9 cellular contexts compared by ENCODE assay signal in genomic region chr12:32390572-32391219, GRCh38. TPM values are rescaled to one million over a fixed set of nuclear protein-coding genes. Genes with fewer than 3 reads are reported as not detected.
DNase-seq lines count a peak whose midpoint lies in the region; ATAC-seq, FAIRE-seq and TF ChIP-seq lines count a peak whose summit lies in the region.
"Had no signal": no experiment of that assay in that cellular context is flagged by ENCODE, and none has a peak within 500 bp of the region (broad histone marks: within the 10 kb centered on the region; RNA-seq: fewer than 3 reads in every experiment).

No MANE protein-coding gene starts in this region.

- POLR2A ChIA-PET in A549 (lab: Yijun Ruan, JAX): no interaction called here

- H3K4me1 ChIP-seq in A549 (no peaks in the 10 kb centered on the region), GM23248 (ENCODE audit: insufficient read depth) (no peaks in the 10 kb centered on the region), testis (no peaks in the 10 kb centered on the region)

- intact Hi-C loops in activated T-helper 1 cell treated with anti-CD3 and anti-CD28 coated beads, Interleukin-12 subunit alpha, Interleukin-12 subunit beta, Interleukin-2, Interleukin-4 antibody, amounts not matched to agents 30 ng/mL and 10 ng/mL and 1 ng/mL, durations not matched to agents 14 hours and 24 hours and 36 hours (cut with micrococcal nuclease): loop anchor here (10.0 kb wide), 1 partner anchor 284 kb away; the partner anchor contains the start of gene DNM1L
- intact Hi-C loops in testis (cut with DNase I; ENCODE audit: low total_unique reads): no loop called here

- H3K27me3 Mint-ChIP-seq in activated T-helper 1 cell treated with anti-CD3 and anti-CD28 coated beads, Interleukin-12 subunit alpha, Interleukin-12 subunit beta, Interleukin-2, Interleukin-4 antibody, amounts not matched to agents 30 ng/mL and 10 ng/mL and 1 ng/mL, durations not matched to agents 14 hours and 24 hours and 36 hours (ENCODE audit: insufficient read depth): peaks cover 4% of the 10 kb centered on the region

- H3K27ac Mint-ChIP-seq in activated T-helper 1 cell treated with anti-CD3 and anti-CD28 coated beads, Interleukin-12 subunit alpha, Interleukin-12 subunit beta, Interleukin-2, Interleukin-4 antibody, amounts not matched to agents 30 ng/mL and 10 ng/mL and 1 ng/mL, durations not matched to agents 14 hours and 24 hours and 36 hours: no peak overlapping the region

- H2AFZ ChIP-seq in GM23248: peak overlapping the region; percentile 74

- H3F3A ChIP-seq in GM23248 (ENCODE audit: insufficient read depth): no peaks in the 10 kb centered on the region

- ATAC-seq in A549 (peak; percentile 80 to 91), HG03571 (IDR thresholded peaks at IDR 0.05; ENCODE audit: unreplicated experiment) (no peak), GM18505 (IDR thresholded peaks at IDR 0.05; ENCODE audit: unreplicated experiment) (no peak)
- ATAC-seq: GM12878 had no signal

- H3K4me1 Mint-ChIP-seq in activated T-helper 1 cell treated with anti-CD3 and anti-CD28 coated beads, Interleukin-12 subunit alpha, Interleukin-12 subunit beta, Interleukin-2, Interleukin-4 antibody, amounts not matched to agents 30 ng/mL and 10 ng/mL and 1 ng/mL, durations not matched to agents 14 hours and 24 hours and 36 hours (ENCODE audit: low read depth): no peaks in the 10 kb centered on the region

- H3K9me3 ChIP-seq in A549 (no peaks in the 10 kb centered on the region), GM23248 (ENCODE audit: low read depth) (no peaks in the 10 kb centered on the region), testis (no peaks in the 10 kb centered on the region)

- no peaks in the 10 kb centered on the region for H4K20me1 ChIP-seq in GM23248 (ENCODE audit: insufficient read depth)

- no peaks in the 10 kb centered on the region for H3K79me2 ChIP-seq in GM23248 (ENCODE audit: insufficient read depth)

- no peak for TF ChIP-seq EP300 in A549 (IDR thresholded peaks at IDR 0.05)

- H3K9me2 ChIP-seq in GM23248 (ENCODE audit: insufficient read depth): no peaks in the 10 kb centered on the region

- TF ChIP-seq RAD21 in A549 (conservative IDR thresholded peaks at IDR 0.05 in 1 of 2, IDR thresholded peaks at IDR 0.05 in 1 of 2): no peak

- H3K4me2 ChIP-seq in A549 (peak overlapping the region; percentile 68), GM23248 (ENCODE audit: unreplicated experiment) (peak overlapping the region; percentile 62)

- DNase-seq in A549 (ENCODE audit: low read depth in 1 of 2, low spot score in 1 of 2): peak in 1 of 2 experiments; percentile 77
- peak; percentile 33 for DNase-seq in GM23248
- DNase-seq in activated T-helper 1 cell treated with anti-CD3 and anti-CD28 coated beads, Interleukin-12 subunit alpha, Interleukin-12 subunit beta, Interleukin-2, Interleukin-4 antibody, amounts not matched to agents 30 ng/mL and 10 ng/mL and 1 ng/mL, durations not matched to agents 14 hours and 24 hours and 36 hours (ENCODE audit: low spot score): no peak
- DNase-seq in iris pigment epithelial cell (ENCODE audit: low read depth): peak; percentile 13
- peak; percentile 93 for DNase-seq in testis
- no peak for DNase-seq in D721Med (ENCODE audit: insufficient read length, low spot score)

- in situ Hi-C loops in GM23248 (cut with MboI): no loop called here

- H3K4me3 ChIP-seq in A549: peak overlapping the region; percentile 46
- H3K4me3 ChIP-seq in GM23248: peak overlapping the region; percentile 57
- peak overlapping the region; percentile 54 to 71 for H3K4me3 ChIP-seq in testis
- H3K4me3 ChIP-seq: GM12878 had no signal

- FAIRE-seq in A549 (lab: Jason Lieb, UNC) (no peak), D721Med (lab: Jason Lieb, UNC) (no peak)
- FAIRE-seq: GM12878 had no signal

- peak overlapping the region; percentile 64 for H3K4me3 Mint-ChIP-seq in activated T-helper 1 cell treated with anti-CD3 and anti-CD28 coated beads, Interleukin-12 subunit alpha, Interleukin-12 subunit beta, Interleukin-2, Interleukin-4 antibody, amounts not matched to agents 30 ng/mL and 10 ng/mL and 1 ng/mL, durations not matched to agents 14 hours and 24 hours and 36 hours

- H3K36me3 Mint-ChIP-seq in activated T-helper 1 cell treated with anti-CD3 and anti-CD28 coated beads, Interleukin-12 subunit alpha, Interleukin-12 subunit beta, Interleukin-2, Interleukin-4 antibody, amounts not matched to agents 30 ng/mL and 10 ng/mL and 1 ng/mL, durations not matched to agents 14 hours and 24 hours and 36 hours (ENCODE audit: low read depth): no peaks in the 10 kb centered on the region

- no peaks in the 10 kb centered on the region for H3K27me3 ChIP-seq in GM23248 (replicated peaks; ENCODE audit: insufficient read depth)
- H3K27me3 ChIP-seq in testis: no peaks in the 10 kb centered on the region

- TF ChIP-seq CTCF in A549 (IDR thresholded peaks at IDR 0.05) (no peak), testis (IDR thresholded peaks at IDR 0.05) (no peak), D721Med (IDR thresholded peaks at IDR 0.05; ENCODE audit: insufficient read depth, missing control alignments) (no peak)

- H3K9ac ChIP-seq in GM23248: 0 out of 2 replicates have a peak overlapping the region, but pooled peaks have one; percentile 16

- CTCF ChIA-PET in A549 (lab: Yijun Ruan, JAX): no interaction called here

- H3K36me3 ChIP-seq in GM23248 (ENCODE audit: low read depth): no peaks in the 10 kb centered on the region
- H3K36me3 ChIP-seq in testis (ENCODE audit: low read depth, missing control alignments): no peaks in the 10 kb centered on the region

- peak overlapping the region; percentile 63 to 72; a peak in 5 of 6 replicates for H3K27ac ChIP-seq in A549
- no peak overlapping the region for H3K27ac ChIP-seq in GM23248
- peak overlapping the region; percentile 57 to 67 for H3K27ac ChIP-seq in testis

- 72% methylated on average over 35 of the region's 47 CpGs for WGBS in A549 (ENCODE audit: missing lambda C conversion rate)
- 25 to 34% methylated on average over 37 to 46 of the region's 47 CpGs for WGBS in GM23248 (ENCODE audit: low coverage in 1 of 2, low lambda C conversion rate in 2 of 2, missing lambda C conversion rate in 2 of 2), 2 experiments
- 38 to 45% methylated on average over 45 to 47 of the region's 47 CpGs for WGBS in testis, 2 donors

- TF ChIP-seq POLR2A in A549 (IDR thresholded peaks at IDR 0.05; ENCODE audit: low read length) (no peak), testis (IDR thresholded peaks at IDR 0.05) (no peak), GM18505 (IDR thresholded peaks at IDR 0.05; ENCODE audit: borderline replicate concordance, extremely low read depth, insufficient read depth, insufficient read length) (no peak)

- no peaks in the 10 kb centered on the region for H3K9me3 Mint-ChIP-seq in activated T-helper 1 cell treated with anti-CD3 and anti-CD28 coated beads, Interleukin-12 subunit alpha, Interleukin-12 subunit beta, Interleukin-2, Interleukin-4 antibody, amounts not matched to agents 30 ng/mL and 10 ng/mL and 1 ng/mL, durations not matched to agents 14 hours and 24 hours and 36 hours

TF ChIP-seq in A549, 52 proteins besides CTCF, POLR2A, EP300 and RAD21:
- no peak for TF ChIP-seq MAZ (IDR thresholded peaks at IDR 0.05; ENCODE audit: borderline replicate concordance, low read depth, low read length)
- TF ChIP-seq HOXA7 (CRISPR knock-in tag; IDR thresholded peaks at IDR 0.05): no peak
- TF ChIP-seq KDM5A (IDR thresholded peaks at IDR 0.05): no peak
- TF ChIP-seq RNF2 (IDR thresholded peaks at IDR 0.05; ENCODE audit: borderline replicate concordance, low read depth): no peak
- TF ChIP-seq FOXS1 (CRISPR knock-in tag; IDR thresholded peaks at IDR 0.05): no peak
- TF ChIP-seq E2F6 (IDR thresholded peaks at IDR 0.05; ENCODE audit: borderline replicate concordance, low read depth): 0 out of 2 replicates have a peak, but pooled peaks have one; percentile 40
- no peak for TF ChIP-seq SMC3 (IDR thresholded peaks at IDR 0.05)
- no peak for TF ChIP-seq EHF (CRISPR knock-in tag; IDR thresholded peaks at IDR 0.05)
- no peak for TF ChIP-seq NFE2L2 (conservative IDR thresholded peaks at IDR 0.05; ENCODE audit: low read length)
- TF ChIP-seq TP53 (CRISPR knock-in tag; IDR thresholded peaks at IDR 0.05): no peak
- peak; percentile 55 for TF ChIP-seq MAFK (IDR thresholded peaks at IDR 0.05; ENCODE audit: partially characterized antibody)
- TF ChIP-seq MAX (IDR thresholded peaks at IDR 0.05): peak; percentile 30; the same call in 1 of the 2 replicates
- TF ChIP-seq BHLHE40 (IDR thresholded peaks at IDR 0.05; ENCODE audit: low read depth, low read length): no peak
TF ChIP-seq in A549: peak in this region for 3.

RNA-seq across cellular contexts. Expression of gene FGD4, which starts 8.7 kb away (rescaled TPM):
- polyA plus RNA-seq in A549 (2011; rRNA removed) (5.6 and 6.0 TPM in 2 replicates), A549 (2017; fragmentation: RNase III; extraction: RNeasy Plus Mini Kit Qiagen cat#74134 plus additional on column Dnase treatment) (1.7 to 2.2 TPM (median 2.0 TPM) in 3 replicates), GM23248 (2016; fragmentation: Nextera tagmentation; extraction: Ambion mirVana) (1.1 and 1.3 TPM in 2 replicates), testis (ENCODE audit: insufficient read depth, low read depth, low replicate concordance) (51.0 TPM)
- 0.62 and 0.91 TPM in 2 replicates for polyA plus RNA-seq in A549 (2012; cell fraction: cytosol; rRNA removed)
- 1.0 and 1.4 TPM in 2 replicates for polyA plus RNA-seq in A549 (2012; cell fraction: nucleus; rRNA removed)
- polyA minus RNA-seq in A549 (2011; rRNA and poly(A)+ RNA removed): 14.3 and 19.3 TPM in 2 replicates
- total RNA-seq in GM23248 (2014; rRNA removed; shearing (Covaris generic)): 3.4 and 3.5 TPM in 2 replicates
- 0.03 and 0.51 TPM in 2 replicates for total RNA-seq in activated T-helper 1 cell treated with anti-CD3 and anti-CD28 coated beads, Interleukin-12 subunit alpha, Interleukin-12 subunit beta, Interleukin-2, Interleukin-4 antibody, amounts not matched to agents 30 ng/mL and 10 ng/mL and 1 ng/mL, durations not matched to agents 14 hours and 24 hours and 36 hours
- total RNA-seq in testis: 10 to 100 TPM; 74.9 to 90.2 TPM

Comparison
In these comparisons a context has a peak if more than half of its experiments do, and no peak if none do; other contexts are left out.
1. ATAC-seq: peak in A549 (2 of 2); none in HG03571 (single experiment) and GM18505 (single experiment).
2. DNase-seq: peak in GM23248 (single experiment), iris pigment epithelial cell (single experiment) and testis (single experiment); none in activated T-helper 1 cell treated with anti-CD3 and anti-CD28 coated beads, Interleukin-12 subunit alpha, Interleukin-12 subunit beta, Interleukin-2, Interleukin-4 antibody, amounts not matched to agents 30 ng/mL and 10 ng/mL and 1 ng/mL, durations not matched to agents 14 hours and 24 hours and 36 hours (single experiment) and D721Med (single experiment).
3. RNA of gene FGD4, which starts 8.7 kb away (total RNA-seq): 74.9 to 90.2 TPM in testis; 3.4 to 3.5 TPM in GM23248 and 0.03 to 0.51 TPM in activated T-helper 1 cell treated with anti-CD3 and anti-CD28 coated beads, Interleukin-12 subunit alpha, Interleukin-12 subunit beta, Interleukin-2, Interleukin-4 antibody, amounts not matched to agents 30 ng/mL and 10 ng/mL and 1 ng/mL, durations not matched to agents 14 hours and 24 hours and 36 hours; every median in the first group is over 10 times any median in the second.
4. Peak in every context shown above with its lines, with median percentiles within 50 percentile points of each other: H3K4me3 ChIP-seq.